8 cellular contexts compared by ENCODE assay signal in genomic region chr6:163956571-163957407, GRCh38.
DNase-seq lines count a peak whose midpoint lies in the region; ATAC-seq and TF ChIP-seq lines count a peak whose summit lies in the region.

No MANE protein-coding gene starts in this region.

- no peak overlapping the region for H4K8ac ChIP-seq in IMR-90 (ENCODE audit: low read depth in 2 of 2, low read length in 2 of 2)

- no peak overlapping the region for H2AK9ac ChIP-seq in IMR-90 (replicated peaks; ENCODE audit: low read depth, low read length, poor library complexity)

- POLR2A ChIA-PET in IMR-90 (lab: Charles Lee; ENCODE audit: unreplicated experiment), result no interaction called here

- no peak overlapping the region for H3K18ac ChIP-seq in IMR-90 (ENCODE audit: low read depth, low read length)

- DNase-seq in GDM1 (lab: John Stamatoyannopoulos, UW) (peak; percentile 53), IMR-90 (peak; percentile 78), SIG-M5 (lab: John Stamatoyannopoulos, UW) (peak; percentile 4), glomerular endothelial cell (ENCODE audit: extremely low read depth, low read depth, low spot score) (peak; percentile 68), posterior cingulate gyrus (peak in 9 of 10 donors; percentile 45 to 95 (median 76)), vagina (ENCODE audit: extremely low spot score in 2 of 2) (no peak)
- peak; percentile 12 for DNase-seq in activated T-helper 9 cell treated with anti-CD3 and anti-CD28 coated beads, Interleukin-2, amount 50 U/mL, for 16 hours (ENCODE audit: low read depth)

- no peak overlapping the region for H3K27ac ChIP-seq in IMR-90 (ENCODE audit: insufficient read depth, low read length)
- no peak overlapping the region for H3K27ac ChIP-seq in vagina

- H2BK120ac ChIP-seq in IMR-90 (ENCODE audit: low read depth, low read length), result no peak overlapping the region

- TF ChIP-seq CTCF in IMR-90 (conservative IDR thresholded peaks at IDR 0.05; ENCODE audit: low read depth, low read length) (peak; percentile 90), vagina (IDR thresholded peaks at IDR 0.05) (peak; percentile 74 to 89 (median 76))

- H3K56ac ChIP-seq in IMR-90 (ENCODE audit: extremely low read depth, insufficient read depth, low read length), result no peak overlapping the region

- H2BK5ac ChIP-seq in IMR-90 (ENCODE audit: low read depth, low read length, poor library complexity, severe bottlenecking), result no peak overlapping the region

- H3K14ac ChIP-seq in IMR-90 (replicated peaks; ENCODE audit: low read depth, low read length), result no peak overlapping the region

- peak; percentile 94 for TF ChIP-seq RAD21 in IMR-90 (IDR thresholded peaks at IDR 0.05; ENCODE audit: low read length)

- no peak overlapping the region for H3K4me3 ChIP-seq in IMR-90 (ENCODE audit: insufficient read depth, low read depth, low read length)
- H3K4me3 ChIP-seq in vagina, result no peak overlapping the region

- in situ Hi-C loops in IMR-90 (cut with MboI; ENCODE audit: low sequenced_read_pairs), result loop anchor here (10.0 to 25.0 kb wide), 2 partner anchors 369 to 522 kb away; no protein-coding TSS in a partner anchor

- CTCF ChIA-PET in IMR-90 (lab: Yijun Ruan, JAX), result interaction anchor here (0.7 to 1.5 kb wide), 4 partner anchors 191 to 509 kb away, joined by 3 to 6 read pairs (median 4); no protein-coding TSS in a partner anchor

- no peak overlapping the region for H2AK5ac ChIP-seq in IMR-90 (ENCODE audit: low read depth, low read length)

- H3K4me1 ChIP-seq in IMR-90 (ENCODE audit: control insufficient read depth, insufficient read depth, low read length) (peaks cover 5% of the 10 kb centered on the region; the same call in 1 of the 2 replicates), vagina (peaks cover 7% of the 10 kb centered on the region)

- ATAC-seq in GM21717 (IDR thresholded peaks at IDR 0.05; ENCODE audit: unreplicated experiment), result peak; percentile 97
- peak; percentile 73 for ATAC-seq in IMR-90 (ENCODE audit: low read depth)

- no peak overlapping the region for H2BK20ac ChIP-seq in IMR-90 (ENCODE audit: low read depth, low read length)

- no peaks in the 10 kb centered on the region for H3K27me3 ChIP-seq in IMR-90 (ENCODE audit: control insufficient read depth, insufficient read depth, low read length)
- no peaks in the 10 kb centered on the region for H3K27me3 ChIP-seq in vagina

- H3K79me1 ChIP-seq in IMR-90 (ENCODE audit: low read depth in 1 of 2, low read length in 2 of 2), result no peaks in the 10 kb centered on the region

- H3K9me1 ChIP-seq in IMR-90 (ENCODE audit: insufficient read depth, low read length), result no peaks in the 10 kb centered on the region

- H3K23ac ChIP-seq in IMR-90 (ENCODE audit: low read depth, low read length), result no peak overlapping the region

- dilution Hi-C loops in IMR-90 (cut with HindIII; ENCODE audit: low sequenced_read_pairs, unreplicated experiment), result no loop called here

- H4K20me1 ChIP-seq in IMR-90 (ENCODE audit: insufficient read depth, low read length), result no peaks in the 10 kb centered on the region

- no peak overlapping the region for H2BK15ac ChIP-seq in IMR-90 (ENCODE audit: low read depth, low read length)

- H3K4ac ChIP-seq in IMR-90 (ENCODE audit: low read depth, low read length), result no peak overlapping the region

- BruUV-seq in IMR-90 (replicated peaks; lab: Mats Ljungman, UMichigan), result no TSS peak

- H4K91ac ChIP-seq in IMR-90 (ENCODE audit: insufficient read depth, low read depth, low read length), result no peak overlapping the region

- no peak overlapping the region for H3K9ac ChIP-seq in IMR-90 (ENCODE audit: low read depth, low read length)

- H3K36me3 ChIP-seq in IMR-90 (ENCODE audit: control insufficient read depth, insufficient read depth, low read length) (no peaks in the 10 kb centered on the region), vagina (no peaks in the 10 kb centered on the region)

- no peak for TF ChIP-seq POLR2A in IMR-90 (IDR thresholded peaks at IDR 0.05; ENCODE audit: low read depth, low read length)
- TF ChIP-seq POLR2A in vagina (IDR thresholded peaks at IDR 0.05), result no peak

- intact Hi-C loops in IMR-90 (cut with micrococcal nuclease), result loop anchor here (1.0 to 10.0 kb wide), 8 partner anchors 84 to 1102 kb away; no protein-coding TSS in a partner anchor
- intact Hi-C loops in posterior cingulate gyrus (cut with DNase I), result loop anchor here (2.0 to 10.0 kb wide), 4 partner anchors 372 to 1514 kb away; no protein-coding TSS in a partner anchor
- intact Hi-C loops in vagina (cut with DNase I), result no loop called here

- peak overlapping the region; percentile 38; the same call in 1 of the 2 replicates for H3K4me2 ChIP-seq in IMR-90 (ENCODE audit: low read depth, low read length)

- H3K9me3 ChIP-seq in IMR-90 (ENCODE audit: control insufficient read depth, insufficient read depth, low read length), result no peaks in the 10 kb centered on the region
- no peaks in the 10 kb centered on the region for H3K9me3 ChIP-seq in vagina

- H4K5ac ChIP-seq in IMR-90 (ENCODE audit: low read depth, low read length), result no peak overlapping the region

- H2AFZ ChIP-seq in IMR-90 (replicated peaks; ENCODE audit: low read length, poor library complexity), result peak overlapping the region; percentile 40

- WGBS in IMR-90 (ENCODE audit: extremely low coverage in 2 of 2, insufficient read length in 1 of 2), 2 experiments, result 0% methylated on average over 3 of the region's 12 CpGs; no CpG with 5 or more reads in 1 of the 2 experiments

TF ChIP-seq in IMR-90, 13 proteins besides CTCF, POLR2A, EP300 and RAD21:
- TF ChIP-seq MAFK (IDR thresholded peaks at IDR 0.05; ENCODE audit: low read depth, low read length), result no peak
- no peak for TF ChIP-seq BHLHE40 (IDR thresholded peaks at IDR 0.05; ENCODE audit: low read depth, low read length)
- peak; percentile 80 for TF ChIP-seq SMC3 (IDR thresholded peaks at IDR 0.05; ENCODE audit: low read depth, low read length)
- TF ChIP-seq USF2 (IDR thresholded peaks at IDR 0.05; ENCODE audit: low read depth, low read length), result no peak
- no peak for TF ChIP-seq RFX5 (IDR thresholded peaks at IDR 0.05; ENCODE audit: low read depth, low read length)
- TF ChIP-seq ELK1 (IDR thresholded peaks at IDR 0.05; ENCODE audit: borderline replicate concordance, low read depth, low read length), result no peak
- TF ChIP-seq NFE2L2 (IDR thresholded peaks at IDR 0.05; ENCODE audit: low read depth, low read length), result no peak
- TF ChIP-seq CHD1 (IDR thresholded peaks at IDR 0.05; ENCODE audit: low read depth, low read length), result no peak
- no peak for TF ChIP-seq RCOR1 (IDR thresholded peaks at IDR 0.05; ENCODE audit: insufficient replicate concordance, low read length)
- no peak for TF ChIP-seq MXI1 (IDR thresholded peaks at IDR 0.05; ENCODE audit: borderline replicate concordance, low read depth, low read length)
- TF ChIP-seq MAZ (IDR thresholded peaks at IDR 0.05; ENCODE audit: borderline replicate concordance, low read depth, low read length), result peak; percentile 12; the same call in 1 of the 2 replicates
- no peak for TF ChIP-seq FOS (IDR thresholded peaks at IDR 0.05; ENCODE audit: low read depth, low read length)
- peak; percentile 10; the same call in 1 of the 2 replicates for TF ChIP-seq CEBPB (IDR thresholded peaks at IDR 0.05; ENCODE audit: low read depth, low read length)

Comparison
In these comparisons a context has a peak if more than half of its experiments do, and no peak if none do; other contexts are left out.
1. DNase-seq: peak in GDM1 (single experiment), IMR-90 (single experiment), SIG-M5 (single experiment), activated T-helper 9 cell treated with anti-CD3 and anti-CD28 coated beads, Interleukin-2, amount 50 U/mL, for 16 hours (single experiment), glomerular endothelial cell (single experiment) and posterior cingulate gyrus (9 of 10); none in vagina (0 of 2).